ENCODE assay signal across 21 cellular contexts in the genomic region with DNA sequence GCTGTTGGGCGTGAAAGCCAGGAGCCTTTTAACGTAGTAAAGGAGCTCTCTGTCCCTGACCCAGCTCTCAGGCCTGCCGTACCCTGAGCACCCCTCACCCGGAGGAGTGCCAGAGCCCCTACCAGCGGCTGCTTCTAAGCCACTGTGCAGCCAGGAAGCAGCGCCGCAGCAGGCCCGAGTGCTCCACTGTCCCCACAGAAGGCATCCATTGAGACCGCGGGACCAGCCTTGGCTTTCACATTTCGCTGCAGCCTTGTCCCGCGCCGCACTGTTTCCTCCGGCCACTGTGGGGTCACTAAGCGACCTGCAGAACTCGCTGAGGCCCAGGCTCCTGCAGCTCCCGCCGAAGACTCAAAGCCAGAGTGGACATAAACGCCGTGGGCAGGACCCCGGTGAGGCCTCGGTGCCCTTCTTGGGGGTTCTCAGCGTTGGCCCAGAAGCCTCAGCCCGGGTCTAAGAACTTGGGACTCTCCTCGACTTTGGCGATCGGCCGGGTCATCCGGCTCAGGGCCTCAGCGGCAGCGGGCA. TPM values are rescaled to one million over a fixed set of nuclear protein-coding genes. Genes with fewer than 3 reads are reported as not detected.
DNase-seq lines count a peak whose midpoint lies in the region; ATAC-seq and TF ChIP-seq lines count a peak whose summit lies in the region.
"Had no signal": no experiment of that assay in that cellular context is flagged by ENCODE, and none has a peak within 500 bp of the region (broad histone marks: within the 10 kb centered on the region; RNA-seq: fewer than 3 reads in every experiment).

No MANE protein-coding gene starts in this region.

- no peak overlapping the region for H2BK20ac ChIP-seq in H9 (ENCODE audit: low read depth, low read length, poor library complexity, severe bottlenecking)

- H3K9me3 ChIP-seq in H9 (ENCODE audit: control insufficient read depth, low read depth, low read length) (no peaks in the 10 kb centered on the region), adipocyte (ENCODE audit: control insufficient read depth, low read length) (peaks cover 30% of the 10 kb centered on the region), psoas muscle (no peaks in the 10 kb centered on the region), Caco-2 (no peaks in the 10 kb centered on the region)
- H3K9me3 ChIP-seq: SJSA1 had no signal

- H3K79me1 ChIP-seq in H9 (ENCODE audit: insufficient read depth, low read depth, low read length, poor library complexity, severe bottlenecking) = no peaks in the 10 kb centered on the region

- H3K36me3 ChIP-seq in adipocyte (ENCODE audit: control insufficient read depth, insufficient read depth, low read length, severe bottlenecking) (no peaks in the 10 kb centered on the region), psoas muscle (ENCODE audit: insufficient read depth in 1 of 2, low read depth in 1 of 2) (no peaks in the 10 kb centered on the region), Caco-2 (ENCODE audit: control insufficient read depth, insufficient read depth, low read length) (no peaks in the 10 kb centered on the region)
- H3K36me3 ChIP-seq: gastroesophageal sphincter, SJSA1 had no signal

- H2BK120ac ChIP-seq in H9 (ENCODE audit: low read depth, low read length, poor library complexity, severe bottlenecking) = no peak overlapping the region

- no TSS peak for BruUV-seq in Caco-2 (replicated peaks; lab: Mats Ljungman, UMichigan)

- CTCF ChIA-PET in Caco-2 (lab: Charles Lee) = interaction anchor here (0.6 kb wide), 1 partner anchor 129 kb away, joined by 3 read pairs; no protein-coding TSS in a partner anchor

- H3K9ac ChIP-seq in H9 (ENCODE audit: extremely low read depth, insufficient read length, low read length) = no peak overlapping the region
- no peak overlapping the region for H3K9ac ChIP-seq in adipocyte (ENCODE audit: low read length)

- no CpG with 5 or more reads among the region's 32 CpGs for WGBS in H9 (ENCODE audit: extremely low coverage, insufficient read length, low lambda C conversion rate)
- 56 to 67% (median 62%) methylated on average over 32 of the region's 32 CpGs for WGBS in psoas muscle, 3 donors

- no peak overlapping the region for H4K5ac ChIP-seq in H9 (ENCODE audit: insufficient read length, low read depth, low read length)

- H3K23me2 ChIP-seq in H9 (ENCODE audit: insufficient read length, low read depth, low read length, poor library complexity, severe bottlenecking) = peaks cover 7% of the 10 kb centered on the region

- H3K23ac ChIP-seq in H9 (ENCODE audit: insufficient read length, low read depth, low read length) = no peak overlapping the region

- no peak overlapping the region for H3K27ac ChIP-seq in H9 (ENCODE audit: insufficient read length, low read depth, low read length)
- no peak overlapping the region for H3K27ac ChIP-seq in psoas muscle
- H3K27ac ChIP-seq: epithelial cell of prostate, gastroesophageal sphincter, SJSA1 had no signal

- H2BK15ac ChIP-seq in H9 (ENCODE audit: low read depth, low read length) = no peak overlapping the region

- no peak overlapping the region for H4K8ac ChIP-seq in H9 (replicated peaks; ENCODE audit: insufficient read length, low read depth, low read length)

- no peak overlapping the region for H3K4me3 ChIP-seq in adipocyte (ENCODE audit: low read length)
- H3K4me3 ChIP-seq in psoas muscle = peak overlapping the region; percentile 43
- no peak overlapping the region for H3K4me3 ChIP-seq in Caco-2 (ENCODE audit: low read depth, low read length)
- H3K4me3 ChIP-seq: K562, SJSA1 had no signal

- no peak overlapping the region for H4K91ac ChIP-seq in H9 (ENCODE audit: insufficient read length, low read depth, low read length)

- H3K4me1 ChIP-seq in H9 (ENCODE audit: insufficient read depth, low read length) (no peaks in the 10 kb centered on the region; the same call in 1 of the 2 replicates), adipocyte (ENCODE audit: control insufficient read depth, insufficient read depth, low read length) (peaks cover 6% of the 10 kb centered on the region), psoas muscle (peaks cover 11% of the 10 kb centered on the region), Caco-2 (no peaks in the 10 kb centered on the region)
- H3K4me1 ChIP-seq: SJSA1 had no signal

- peak in 1 of 4 donors; percentile 16 for ATAC-seq in psoas muscle
- ATAC-seq in activated naive CD8-positive, alpha-beta T cell treated with anti-CD3 and anti-CD28 coated beads, Interleukin-2, amount 50 U/mL, for 24 hours = no peak
- ATAC-seq: gastroesophageal sphincter, K562 had no signal

- peaks cover 86% of the 10 kb centered on the region for H3K27me3 Mint-ChIP-seq in H9 (ENCODE audit: low read depth)
- no peaks in the 10 kb centered on the region for H3K27me3 Mint-ChIP-seq in Caco-2 (ENCODE audit: insufficient read depth, unreplicated experiment)
- H3K27me3 Mint-ChIP-seq in activated naive CD8-positive, alpha-beta T cell treated with anti-CD3 and anti-CD28 coated beads, Interleukin-2, amount 50 U/mL, for 24 hours = peaks cover 48% of the 10 kb centered on the region

- peaks cover 0 to 3% of the 10 kb centered on the region in 2 experiments; a peak in 2 of 5 replicates for H3K9me3 Mint-ChIP-seq in H9
- H3K9me3 Mint-ChIP-seq in Caco-2 (ENCODE audit: unreplicated experiment) = no peaks in the 10 kb centered on the region
- no peaks in the 10 kb centered on the region for H3K9me3 Mint-ChIP-seq in activated naive CD8-positive, alpha-beta T cell treated with anti-CD3 and anti-CD28 coated beads, Interleukin-2, amount 50 U/mL, for 24 hours
- H3K9me3 Mint-ChIP-seq: activated naive CD4-positive, alpha-beta T cell treated with anti-CD3 and anti-CD28 coated beads for 36 hours had no signal

- no peak overlapping the region for H3K27ac Mint-ChIP-seq in H9
- H3K27ac Mint-ChIP-seq in Caco-2 (ENCODE audit: unreplicated experiment) = no peak overlapping the region
- H3K27ac Mint-ChIP-seq in activated naive CD8-positive, alpha-beta T cell treated with anti-CD3 and anti-CD28 coated beads, Interleukin-2, amount 50 U/mL, for 24 hours = no peak overlapping the region
- H3K27ac Mint-ChIP-seq: activated CD4-positive, alpha-beta T cell treated with anti-CD3 and anti-CD28 coated beads for 36 hours; activated naive CD4-positive, alpha-beta T cell treated with anti-CD3 and anti-CD28 coated beads for 36 hours had no signal

- TF ChIP-seq CTCF in H9 (conservative IDR thresholded peaks at IDR 0.05) (no peak), psoas muscle (IDR thresholded peaks at IDR 0.05) (no peak), Caco-2 (IDR thresholded peaks at IDR 0.05; ENCODE audit: insufficient read depth in 1 of 2, low read depth in 1 of 2, low read length in 1 of 2, severe bottlenecking in 1 of 2, unreplicated experiment in 1 of 2) (no peak)

- no peak overlapping the region for H3K18ac ChIP-seq in H9 (ENCODE audit: insufficient read length, low read depth, low read length)

- H3K36me3 Mint-ChIP-seq in H9 (ENCODE audit: insufficient read depth in 1 of 3, low read depth in 3 of 3) = no peaks in the 10 kb centered on the region; a peak in 1 of 7 replicates
- H3K36me3 Mint-ChIP-seq in Caco-2 (ENCODE audit: insufficient read depth, unreplicated experiment) = no peaks in the 10 kb centered on the region
- H3K36me3 Mint-ChIP-seq in activated naive CD8-positive, alpha-beta T cell treated with anti-CD3 and anti-CD28 coated beads, Interleukin-2, amount 50 U/mL, for 24 hours (ENCODE audit: low read depth) = peaks cover 2% of the 10 kb centered on the region

- H2AFZ ChIP-seq in H9 (ENCODE audit: low read length) = no peak overlapping the region

- no peak overlapping the region for H2BK12ac ChIP-seq in H9 (ENCODE audit: insufficient read length, low read depth, low read length)

- POLR2A ChIA-PET in Caco-2 (lab: Charles Lee) = no interaction called here

- no peak overlapping the region for H2AK5ac ChIP-seq in H9 (ENCODE audit: insufficient read length, low read length)

- H3T11ph ChIP-seq in H9 (ENCODE audit: low read length) = no peak overlapping the region

- peaks cover 10 to 18% of the 10 kb centered on the region in 2 experiments for H3K4me1 Mint-ChIP-seq in H9
- H3K4me1 Mint-ChIP-seq in Caco-2 (ENCODE audit: low read depth, unreplicated experiment) = no peaks in the 10 kb centered on the region
- peaks cover 7% of the 10 kb centered on the region for H3K4me1 Mint-ChIP-seq in activated naive CD8-positive, alpha-beta T cell treated with anti-CD3 and anti-CD28 coated beads, Interleukin-2, amount 50 U/mL, for 24 hours

- peak overlapping the region; percentile 26 for H3K4me2 ChIP-seq in H9 (ENCODE audit: insufficient read depth, insufficient read length, low read length)

- H3K14ac ChIP-seq in H9 (ENCODE audit: insufficient read depth, low read length) = no peak overlapping the region

- H3K4me3 Mint-ChIP-seq in H9 = peak overlapping the region; percentile 48 to 75
- H3K4me3 Mint-ChIP-seq in Caco-2 (ENCODE audit: unreplicated experiment) = no peak overlapping the region
- H3K4me3 Mint-ChIP-seq in activated naive CD8-positive, alpha-beta T cell treated with anti-CD3 and anti-CD28 coated beads, Interleukin-2, amount 50 U/mL, for 24 hours = no peak overlapping the region
- H3K4me3 Mint-ChIP-seq: activated CD4-positive, alpha-beta T cell treated with anti-CD3 and anti-CD28 coated beads for 36 hours; activated naive CD4-positive, alpha-beta T cell treated with anti-CD3 and anti-CD28 coated beads for 36 hours had no signal

- no peak overlapping the region for H3K56ac ChIP-seq in H9 (ENCODE audit: insufficient read length, low read depth, low read length)

- H4K20me1 ChIP-seq in H9 (ENCODE audit: control insufficient read depth, insufficient read depth, insufficient read length) = peaks cover 4% of the 10 kb centered on the region

- H3K79me2 ChIP-seq in H9 (ENCODE audit: insufficient read depth, low read length) = no peaks in the 10 kb centered on the region

- H3K4ac ChIP-seq in H9 (ENCODE audit: low read depth, low read length) = no peak overlapping the region

- DNase-seq in H9 (peak; percentile 51), adipocyte (ENCODE audit: low read depth) (peak; percentile 37), iPS-NIHi11 (ENCODE audit: low spot score) (peak; percentile 47), psoas muscle (peak in 1 of 2 donors; percentile 46), glomerular visceral epithelial cell (ENCODE audit: extremely low spot score) (no peak), Caco-2 (no peak), COLO829 (ENCODE audit: low spot score) (no peak)
- no peak for DNase-seq in activated naive CD8-positive, alpha-beta T cell treated with anti-CD3 and anti-CD28 coated beads, Interleukin-2, amount 50 U/mL, for 24 hours
- DNase-seq: activated CD8-positive, alpha-beta memory T cell treated with anti-CD3 and anti-CD28 coated beads, Interleukin-2, amount 50 U/mL, for 48 hours; activated naive CD4-positive, alpha-beta T cell treated with anti-CD3 and anti-CD28 coated beads for 36 hours; kidney; NCI-H2081; NCI-H524; nucleus accumbens; T-helper 9 cell had no signal

- peaks cover 63% of the 10 kb centered on the region for H3K27me3 ChIP-seq in H9 (ENCODE audit: insufficient read depth, low read length)
- H3K27me3 ChIP-seq in adipocyte (replicated peaks; ENCODE audit: control insufficient read depth, insufficient read depth, low read length) = peaks cover 55% of the 10 kb centered on the region
- H3K27me3 ChIP-seq in psoas muscle (ENCODE audit: insufficient read depth in 3 of 3, low read length in 2 of 3) = peaks cover 0 to 57% (median 36%) of the 10 kb centered on the region in 3 donors
- no peaks in the 10 kb centered on the region for H3K27me3 ChIP-seq in Caco-2 (replicated peaks; ENCODE audit: control insufficient read depth, insufficient read depth, low read length)

- intact Hi-C loops in psoas muscle (cut with DNase I) = no loop called here
- intact Hi-C loops in Caco-2 (cut with micrococcal nuclease; ENCODE audit: unreplicated experiment) = no loop called here

- H2BK5ac ChIP-seq in H9 (ENCODE audit: insufficient read length, low read length) = no peak overlapping the region

RNA-seq across cellular contexts. Expression of a gene that starts 3.0 kb away (rescaled TPM):
- total RNA-seq in H9 (2021) = not detected in 2 replicates
- not detected for total RNA-seq in psoas muscle
- under 1 TPM; 0.04 to 0.11 (median 0.05) TPM for polyA plus RNA-seq in psoas muscle
- not detected in 2 replicates for total RNA-seq in Caco-2 (2022)
- total RNA-seq: activated CD4-positive, alpha-beta T cell treated with anti-CD3 and anti-CD28 coated beads for 36 hours; activated naive CD4-positive, alpha-beta T cell treated with anti-CD3 and anti-CD28 coated beads for 36 hours; astrocyte; gastroesophageal sphincter; K562; kidney; SJSA1 had no signal
- polyA plus RNA-seq: K562 had no signal

RNA-seq across cellular contexts. Expression of a gene that starts 33.1 kb away (rescaled TPM):
- total RNA-seq in H9 (2021) (38.9 and 43.6 TPM in 2 replicates), psoas muscle (10 to 100 TPM; 16.1 to 23.1 (median 17.0) TPM), Caco-2 (2022) (32.8 and 36.1 TPM in 2 replicates)
- polyA plus RNA-seq in psoas muscle = 10 to 100 TPM; 12.1 to 17.4 (median 13.5) TPM

RNA-seq across cellular contexts. Expression of a gene that starts 44.8 kb away (rescaled TPM):
- total RNA-seq in H9 (2021) = not detected in 2 replicates
- under 1 TPM in 1 of 4 donors, not detected in 3; 0.20 TPM for total RNA-seq in psoas muscle
- under 1 TPM in 2 of 3 donors, not detected in 1; 0.06 to 0.19 TPM for polyA plus RNA-seq in psoas muscle
- not detected in 2 replicates for total RNA-seq in Caco-2 (2022)
- total RNA-seq: activated CD4-positive, alpha-beta T cell treated with anti-CD3 and anti-CD28 coated beads for 36 hours; activated naive CD4-positive, alpha-beta T cell treated with anti-CD3 and anti-CD28 coated beads for 36 hours; astrocyte; K562; kidney; SJSA1 had no signal
- polyA plus RNA-seq: K562 had no signal

Comparison
In these comparisons a context has a peak if more than half of its experiments do, and no peak if none do; other contexts are left out.
1. DNase-seq: peak in H9 (single experiment), adipocyte (single experiment) and iPS-NIHi11 (single experiment); none in glomerular visceral epithelial cell (single experiment), Caco-2 (0 of 2), activated naive CD8-positive, alpha-beta T cell treated with anti-CD3 and anti-CD28 coated beads, Interleukin-2, amount 50 U/mL, for 24 hours (single experiment) and COLO829 (single experiment).
2. H3K4me3 Mint-ChIP-seq: peak in H9 (2 of 2); none in Caco-2 (single experiment) and activated naive CD8-positive, alpha-beta T cell treated with anti-CD3 and anti-CD28 coated beads, Interleukin-2, amount 50 U/mL, for 24 hours (single experiment).